Comparison of ENCODE assay signal across 19 cellular contexts in genomic region chr5:178351221-178351825, GRCh38.
"Had no signal": no experiment of that assay in that cellular context is flagged by ENCODE, and none has a peak within 500 bp of the region (broad histone marks: within the 10 kb centered on the region; RNA-seq: fewer than 3 reads in every experiment).

No MANE protein-coding gene starts in this region.

- H3K27ac Mint-ChIP-seq: activated CD4-positive, alpha-beta T cell treated with anti-CD3 and anti-CD28 coated beads, Interleukin-2, amount 10 ng/mL, durations not matched to agents 7 days and 5 days; activated T-helper 17 cell treated with anti-CD3 and anti-CD28 coated beads, Interleukin-2, amount 50 U/mL, for 72 hours; effector memory CD8-positive, alpha-beta T cell; T-helper 2 cell treated with Interferon-gamma antibody and Interleukin-4, amounts not matched to agents 5 μg/mL and 100 μg/mL, for 36 hours had no signal

- H3K36me3 ChIP-seq: breast epithelium, heart left ventricle, lower lobe of right lung, suprapubic skin, upper lobe of left lung had no signal

- H3K27me3 ChIP-seq: upper lobe of left lung had no signal

- H3K9me3 ChIP-seq: breast epithelium, heart left ventricle, lower lobe of right lung, suprapubic skin, upper lobe of left lung had no signal

- H3K4me1 Mint-ChIP-seq: activated CD4-positive, alpha-beta T cell treated with anti-CD3 and anti-CD28 coated beads, Interleukin-2, amount 10 ng/mL, durations not matched to agents 7 days and 5 days; activated T-helper 17 cell treated with anti-CD3 and anti-CD28 coated beads, Interleukin-2, amount 50 U/mL, for 72 hours had no signal

- H3K4me1 ChIP-seq: parathyroid adenoma had no signal

- H3K9me3 Mint-ChIP-seq: activated CD4-positive, alpha-beta T cell treated with anti-CD3 and anti-CD28 coated beads, Interleukin-2, amount 10 ng/mL, durations not matched to agents 7 days and 5 days; activated T-helper 17 cell treated with anti-CD3 and anti-CD28 coated beads, Interleukin-2, amount 50 U/mL, for 72 hours; effector memory CD8-positive, alpha-beta T cell; T-helper 2 cell treated with Interferon-gamma antibody and Interleukin-4, amounts not matched to agents 5 μg/mL and 100 μg/mL, for 36 hours had no signal

- H3K4me3 ChIP-seq: breast epithelium, heart left ventricle, lower lobe of right lung, suprapubic skin, upper lobe of left lung had no signal

- H3K4me3 Mint-ChIP-seq: activated CD4-positive, alpha-beta T cell treated with anti-CD3 and anti-CD28 coated beads, Interleukin-2, amount 10 ng/mL, durations not matched to agents 7 days and 5 days; activated T-helper 17 cell treated with anti-CD3 and anti-CD28 coated beads, Interleukin-2, amount 50 U/mL, for 72 hours; effector memory CD8-positive, alpha-beta T cell; T-helper 2 cell treated with Interferon-gamma antibody and Interleukin-4, amounts not matched to agents 5 μg/mL and 100 μg/mL, for 36 hours had no signal

- H3K27ac ChIP-seq: breast epithelium, epithelial cell of prostate, heart left ventricle, lower lobe of right lung, parathyroid adenoma, suprapubic skin, upper lobe of left lung had no signal

- DNase-seq: activated CD4-positive, alpha-beta T cell treated with anti-CD3 and anti-CD28 coated beads, Interleukin-2, amount 10 ng/mL, durations not matched to agents 7 days and 5 days; activated naive CD4-positive, alpha-beta T cell treated with Interleukin-2 at 50 U/mL for 16 hours; anterior cingulate cortex; cerebellar nuclear complex; dermis blood vessel endothelial cell; effector memory CD8-positive, alpha-beta T cell; foreskin melanocyte; left colon; stimulated activated CD4-positive, alpha-beta T cell treated with anti-CD3 and anti-CD28 coated beads, Interleukin-15, amount 100 ng/mL, for 24 hours; stimulated activated naive CD8-positive, alpha-beta T cell treated with anti-CD3 and anti-CD28 coated beads, Interleukin-15, Interleukin-2, amounts not matched to agents 100 U/mL and 50 U/mL, for 24 hours; upper lobe of left lung had no signal

- ATAC-seq: activated T-helper 17 cell treated with anti-CD3 and anti-CD28 coated beads, Interleukin-2, amount 50 U/mL, for 72 hours; effector memory CD8-positive, alpha-beta T cell; heart left ventricle; left colon; stimulated activated naive CD8-positive, alpha-beta T cell treated with anti-CD3 and anti-CD28 coated beads, Interleukin-15, Interleukin-2, amounts not matched to agents 100 U/mL and 50 U/mL, for 24 hours had no signal
